In genomic region chr19:42108527-42109389, GRCh38 we compare ENCODE assay signal across 8 cellular contexts. TPM values are rescaled to one million over a fixed set of nuclear protein-coding genes. Genes with fewer than 3 reads are reported as not detected.
DNase-seq lines count a peak whose midpoint lies in the region; ATAC-seq, FAIRE-seq and TF ChIP-seq lines count a peak whose summit lies in the region.

No MANE protein-coding gene starts in this region.

- H3K4me3 ChIP-seq in dorsolateral prefrontal cortex: no peak overlapping the region

- intact Hi-C loops in dorsolateral prefrontal cortex (cut with DNase I): no loop called here

- no peak overlapping the region for H3K27ac Mint-ChIP-seq in memory B cell

- H3K4me3 Mint-ChIP-seq in memory B cell: peak overlapping the region; percentile 51

- peak; percentile 50 to 95 (median 85) for TF ChIP-seq CTCF in dorsolateral prefrontal cortex (IDR thresholded peaks at IDR 0.05 in 54 of 56, conservative IDR thresholded peaks at IDR 0.05 in 2 of 56; ENCODE audit: low read depth in 1 of 56, partially characterized antibody in 56 of 56)

- ATAC-seq in GM18502 (IDR thresholded peaks at IDR 0.05; ENCODE audit: poor library complexity, unreplicated experiment) (peak; percentile 77), HG03521 (IDR thresholded peaks at IDR 0.05; ENCODE audit: unreplicated experiment) (peak; percentile 85), memory B cell (ENCODE audit: low read depth) (peak; percentile 98)

- peaks cover 48% of the 10 kb centered on the region for H3K4me1 Mint-ChIP-seq in memory B cell

- H3K27me3 Mint-ChIP-seq in memory B cell: no peaks in the 10 kb centered on the region

- peak; percentile 59 for FAIRE-seq in A204.1 (lab: Jason Lieb, UNC)

- no peak overlapping the region for H3K27ac ChIP-seq in dorsolateral prefrontal cortex

- H3K9me3 Mint-ChIP-seq in memory B cell: no peaks in the 10 kb centered on the region

- no peaks in the 10 kb centered on the region for H3K27me3 ChIP-seq in dorsolateral prefrontal cortex

- peaks cover 35% of the 10 kb centered on the region for H3K36me3 Mint-ChIP-seq in memory B cell

- DNase-seq in NCI-H748 treated with DMSO at 0.1 percent for 48 hours (lab: John Stamatoyannopoulos, UW) (peak; percentile 92), dorsolateral prefrontal cortex (peak; percentile 55 to 78 (median 68)), memory B cell (ENCODE audit: low spot score in 2 of 2) (peak; percentile 90 to 93)
- DNase-seq in activated CD4-positive, alpha-beta T cell treated with anti-CD3 and anti-CD28 coated beads, Interleukin-2, amount 50 U/mL, for 24 hours (ENCODE audit: low read depth in 1 of 2, low spot score in 1 of 2): peak; percentile 78 to 85
- peak; percentile 67 to 73 for DNase-seq in stimulated activated CD8-positive, alpha-beta memory T cell treated with anti-CD3 and anti-CD28 coated beads, Interleukin-15, amount 100 ng/mL, for 48 hours (ENCODE audit: low read depth in 2 of 2)

RNA-seq across cellular contexts. Expression of gene POU2F2, which starts 23.5 kb away (rescaled TPM):
- 10 to 100 TPM in 65 of 120 experiments, 1 to 10 TPM in 55; 4.7 to 20.8 (median 10.2) TPM for total RNA-seq in dorsolateral prefrontal cortex

RNA-seq across cellular contexts. Expression of gene ZNF574, which starts 32.8 kb away (rescaled TPM):
- 10 to 100 TPM in 119 of 120 experiments, 1 to 10 TPM in 1; 10.0 to 20.4 (median 14.5) TPM for total RNA-seq in dorsolateral prefrontal cortex

RNA-seq across cellular contexts. Expression of gene GRIK5, which starts 38.8 kb away (rescaled TPM):
- total RNA-seq in dorsolateral prefrontal cortex: 100 to 1,000 TPM in 1 of 120 experiments, 10 to 100 TPM in 119; 27.5 to 116 (median 63.3) TPM
